18 cellular contexts compared by ENCODE assay signal in genomic region chr1:210428696-210429095, GRCh38.
DNase-seq lines count a peak whose midpoint lies in the region; ATAC-seq and TF ChIP-seq lines count a peak whose summit lies in the region.
"Had no signal": no experiment of that assay in that cellular context is flagged by ENCODE, and none has a peak within 500 bp of the region (broad histone marks: within the 10 kb centered on the region; RNA-seq: fewer than 3 reads in every experiment).

No MANE protein-coding gene starts in this region.

- H3K36me3 Mint-ChIP-seq in activated CD8-positive, alpha-beta T cell treated with anti-CD3 and anti-CD28 coated beads for 36 hours (ENCODE audit: low read depth): peaks cover 1% of the 10 kb centered on the region

- H2BK5ac ChIP-seq in trophoblast cell (ENCODE audit: low read depth, low read length, poor library complexity): no peak overlapping the region
- H2BK5ac ChIP-seq in neuronal stem cell (ENCODE audit: low read length): no peak overlapping the region

- no peak overlapping the region for H4K91ac ChIP-seq in trophoblast cell (ENCODE audit: low read depth, low read length)
- no peak overlapping the region for H4K91ac ChIP-seq in neuronal stem cell (ENCODE audit: low read depth, low read length, poor library complexity)

- no peak overlapping the region for H3K4me3 ChIP-seq in adrenal gland
- H3K4me3 ChIP-seq in trophoblast cell (ENCODE audit: low read depth, low read length): no peak overlapping the region
- H3K4me3 ChIP-seq in neuronal stem cell (ENCODE audit: low read length in 2 of 2): no peak overlapping the region
- H3K4me3 ChIP-seq: A549, GM23338 had no signal

- DNase-seq in M059J (ENCODE audit: low read depth) (peak; percentile 65), adrenal gland (peak in 4 of 7 donors; percentile 8 to 31 (median 20)), trophoblast cell (no peak), neuronal stem cell (ENCODE audit: low spot score) (no peak), NCI-H526 treated with DMSO at 0.1 percent for 48 hours (lab: John Stamatoyannopoulos, UW) (no peak)
- DNase-seq in activated CD8-positive, alpha-beta T cell treated with anti-CD3 and anti-CD28 coated beads for 36 hours: no peak
- DNase-seq: 8988T; C1 segment of cervical spinal cord; Calu3; CD4-positive, alpha-beta memory T cell; COR-L47; DMS53; DMS79 treated with DMSO at 0.1 percent for 48 hours; GF-D8; H9 had no signal

- CTCF ChIA-PET in activated CD8-positive, alpha-beta T cell treated with anti-CD3 and anti-CD28 coated beads for 36 hours (lab: Charles Lee): interaction anchor here (1.5 kb wide), 1 partner anchor 706 kb away, joined by 5 read pairs; the partner anchor contains the start of gene KCNH1

- no peaks in the 10 kb centered on the region for H3K9me3 Mint-ChIP-seq in activated CD8-positive, alpha-beta T cell treated with anti-CD3 and anti-CD28 coated beads for 36 hours
- H3K9me3 Mint-ChIP-seq: GM23338, H9 had no signal

- H3K27ac ChIP-seq in adrenal gland (no peak overlapping the region), trophoblast cell (ENCODE audit: low read depth, low read length) (no peak overlapping the region), neuronal stem cell (replicated peaks; ENCODE audit: low read length) (no peak overlapping the region)
- H3K27ac ChIP-seq: A549 had no signal

- no peak overlapping the region for H3K14ac ChIP-seq in trophoblast cell (ENCODE audit: low read length)
- H3K14ac ChIP-seq in neuronal stem cell (ENCODE audit: low read length): no peak overlapping the region

- H3K79me2 ChIP-seq in trophoblast cell (ENCODE audit: control insufficient read depth, insufficient read depth, low read length, poor library complexity): no peaks in the 10 kb centered on the region

- H3K27me3 ChIP-seq in adrenal gland: no peaks in the 10 kb centered on the region
- no peaks in the 10 kb centered on the region for H3K27me3 ChIP-seq in trophoblast cell (ENCODE audit: insufficient read depth, low read length)
- no peaks in the 10 kb centered on the region for H3K27me3 ChIP-seq in neuronal stem cell (ENCODE audit: control insufficient read depth in 3 of 3, insufficient read depth in 3 of 3, low read depth in 1 of 3, low read length in 3 of 3)

- H3K23ac ChIP-seq in trophoblast cell (ENCODE audit: low read length) (no peak overlapping the region), neuronal stem cell (ENCODE audit: low read depth, low read length, poor library complexity) (no peak overlapping the region)

- H2BK120ac ChIP-seq in trophoblast cell (ENCODE audit: insufficient read depth, low read length, poor library complexity): no peak overlapping the region
- H2BK120ac ChIP-seq in neuronal stem cell (ENCODE audit: low read depth, low read length): no peak overlapping the region

- no peak for TF ChIP-seq POLR2A in adrenal gland (IDR thresholded peaks at IDR 0.05)

- intact Hi-C loops in adrenal gland (cut with DNase I): no loop called here
- intact Hi-C loops in activated CD8-positive, alpha-beta T cell treated with anti-CD3 and anti-CD28 coated beads for 36 hours (cut with micrococcal nuclease): no loop called here

- H4K12ac ChIP-seq in trophoblast cell (ENCODE audit: low read depth, low read length): no peak overlapping the region

- H3K4ac ChIP-seq in trophoblast cell (ENCODE audit: low read depth, low read length) (no peak overlapping the region), neuronal stem cell (ENCODE audit: low read length) (no peak overlapping the region)

- H3K4me3 Mint-ChIP-seq in activated CD8-positive, alpha-beta T cell treated with anti-CD3 and anti-CD28 coated beads for 36 hours: no peak overlapping the region
- H3K4me3 Mint-ChIP-seq: CD4-positive, alpha-beta memory T cell; GM23338; H9 had no signal

- H3K9me3 ChIP-seq in adrenal gland (replicated peaks in 1 of 3) (no peaks in the 10 kb centered on the region), trophoblast cell (ENCODE audit: insufficient read depth, low read depth, low read length) (no peaks in the 10 kb centered on the region), neuronal stem cell (replicated peaks in 1 of 2; ENCODE audit: control insufficient read depth in 2 of 2, insufficient read depth in 1 of 2, low read depth in 1 of 2, low read length in 2 of 2) (peaks cover 0 to 3% of the 10 kb centered on the region in 2 donors)
- H3K9me3 ChIP-seq: A549 had no signal

- no peaks in the 10 kb centered on the region for H3K4me1 ChIP-seq in adrenal gland (replicated peaks in 1 of 2)
- no peaks in the 10 kb centered on the region for H3K4me1 ChIP-seq in trophoblast cell (ENCODE audit: control insufficient read depth in 1 of 2, insufficient read depth in 2 of 2, low read length in 2 of 2)
- H3K4me1 ChIP-seq in neuronal stem cell (ENCODE audit: control insufficient read depth in 2 of 2, insufficient read depth in 1 of 2, low read depth in 1 of 2, low read length in 2 of 2): peaks cover 4 to 8% of the 10 kb centered on the region in 2 donors
- H3K4me1 ChIP-seq: A549 had no signal

- H3K79me1 ChIP-seq in trophoblast cell (ENCODE audit: low read length) (no peaks in the 10 kb centered on the region), neuronal stem cell (ENCODE audit: low read depth, low read length) (no peaks in the 10 kb centered on the region)

- H3K27me3 Mint-ChIP-seq in activated CD8-positive, alpha-beta T cell treated with anti-CD3 and anti-CD28 coated beads for 36 hours: no peaks in the 10 kb centered on the region
- H3K27me3 Mint-ChIP-seq: CD4-positive, alpha-beta memory T cell had no signal

- H3K4me1 Mint-ChIP-seq in activated CD8-positive, alpha-beta T cell treated with anti-CD3 and anti-CD28 coated beads for 36 hours (ENCODE audit: low read depth): no peaks in the 10 kb centered on the region
- H3K4me1 Mint-ChIP-seq: CD4-positive, alpha-beta memory T cell had no signal

- H2AK5ac ChIP-seq in trophoblast cell (ENCODE audit: low read length) (peak overlapping the region; percentile 21), neuronal stem cell (ENCODE audit: low read depth, low read length) (no peak overlapping the region)

- H3K36me3 ChIP-seq in adrenal gland (replicated peaks in 1 of 2): no peaks in the 10 kb centered on the region
- H3K36me3 ChIP-seq in trophoblast cell (ENCODE audit: control insufficient read depth in 1 of 2, insufficient read depth in 2 of 2, low read length in 2 of 2): no peaks in the 10 kb centered on the region
- H3K36me3 ChIP-seq in neuronal stem cell (replicated peaks in 1 of 2; ENCODE audit: control insufficient read depth in 2 of 2, insufficient read depth in 2 of 2, low read length in 2 of 2): no peaks in the 10 kb centered on the region

- H2AFZ ChIP-seq in trophoblast cell (ENCODE audit: insufficient read depth, low read length, poor library complexity) (no peak overlapping the region), neuronal stem cell (ENCODE audit: low read length) (no peak overlapping the region)
- H2AFZ ChIP-seq: GM23338 had no signal

- 81 to 87% (median 86%) methylated on average over 7 of the region's 7 CpGs for WGBS in adrenal gland, 4 donors
- no CpG with 5 or more reads among the region's 7 CpGs for WGBS in trophoblast cell (ENCODE audit: extremely low coverage, insufficient coverage, insufficient read length)
- no CpG with 5 or more reads among the region's 7 CpGs for WGBS in neuronal stem cell (ENCODE audit: extremely low coverage in 2 of 2, insufficient read length in 2 of 2, insufficient replicate concordance in 1 of 2), 2 donors

- no peak for TF ChIP-seq CTCF in adrenal gland (IDR thresholded peaks at IDR 0.05)
- no peak for TF ChIP-seq CTCF in activated CD8-positive, alpha-beta T cell treated with anti-CD3 and anti-CD28 coated beads for 36 hours (IDR thresholded peaks at IDR 0.05)

- H3K18ac ChIP-seq in trophoblast cell (ENCODE audit: low read length): no peak overlapping the region
- H3K18ac ChIP-seq in neuronal stem cell (ENCODE audit: low read length): no peak overlapping the region

- no peak for ATAC-seq in activated CD8-positive, alpha-beta T cell treated with anti-CD3 and anti-CD28 coated beads for 36 hours
- ATAC-seq: A549, GM23338, HCT116 had no signal

- H4K8ac ChIP-seq in trophoblast cell (ENCODE audit: low read depth, low read length) (no peak overlapping the region), neuronal stem cell (ENCODE audit: low read depth, low read length) (no peak overlapping the region)

- POLR2A ChIA-PET in activated CD8-positive, alpha-beta T cell treated with anti-CD3 and anti-CD28 coated beads for 36 hours (lab: Charles Lee): no interaction called here

- no peak overlapping the region for H3K9ac ChIP-seq in trophoblast cell (ENCODE audit: low read length)
- H3K9ac ChIP-seq in neuronal stem cell (ENCODE audit: low read depth, low read length, poor library complexity): no peak overlapping the region

- H3K4me2 ChIP-seq in trophoblast cell (ENCODE audit: low read length): no peak overlapping the region
- no peak overlapping the region for H3K4me2 ChIP-seq in neuronal stem cell (ENCODE audit: insufficient read depth, low read length, poor library complexity, severe bottlenecking)
- H3K4me2 ChIP-seq: A549, GM23338 had no signal

- H3K27ac Mint-ChIP-seq in activated CD8-positive, alpha-beta T cell treated with anti-CD3 and anti-CD28 coated beads for 36 hours: no peak overlapping the region
- H3K27ac Mint-ChIP-seq: CD4-positive, alpha-beta memory T cell; GM23338; H9 had no signal

- H2BK12ac ChIP-seq in trophoblast cell (ENCODE audit: low read length) (no peak overlapping the region), neuronal stem cell (ENCODE audit: low read length) (no peak overlapping the region)

- H2BK15ac ChIP-seq in neuronal stem cell (ENCODE audit: low read length): no peak overlapping the region

Comparison
In these comparisons a context has a peak if more than half of its experiments do, and no peak if none do; other contexts are left out.
1. DNase-seq: peak in M059J (single experiment) and adrenal gland (4 of 7); none in trophoblast cell (0 of 2), activated CD8-positive, alpha-beta T cell treated with anti-CD3 and anti-CD28 coated beads for 36 hours (single experiment), neuronal stem cell (single experiment) and NCI-H526 treated with DMSO at 0.1 percent for 48 hours (single experiment).